Comparison of ENCODE assay signal across 15 cellular contexts in the genomic region with DNA sequence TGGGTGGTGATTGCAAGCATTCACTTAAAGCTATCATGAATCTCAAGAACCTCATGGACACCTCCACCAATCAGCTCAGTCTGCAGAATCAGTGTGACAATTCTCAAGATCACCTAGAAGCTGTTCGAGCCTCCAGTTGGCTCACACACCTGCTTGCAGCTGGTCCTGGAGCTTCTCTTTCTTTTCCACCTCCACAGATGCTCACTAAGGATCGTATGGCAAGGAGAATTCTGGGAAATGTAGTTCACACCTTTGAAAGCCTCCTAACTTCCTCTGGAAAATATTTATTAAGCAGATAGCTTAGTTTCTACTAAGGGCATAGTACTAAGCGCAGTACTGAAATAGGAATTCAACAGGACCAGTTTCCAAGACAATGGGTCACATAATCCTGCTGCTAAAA. TPM values are rescaled to one million over a fixed set of nuclear protein-coding genes. Genes with fewer than 3 reads are reported as not detected.
DNase-seq lines count a peak whose midpoint lies in the region; ATAC-seq and TF ChIP-seq lines count a peak whose summit lies in the region.
"Had no signal": no experiment of that assay in that cellular context is flagged by ENCODE, and none has a peak within 500 bp of the region (broad histone marks: within the 10 kb centered on the region; RNA-seq: fewer than 3 reads in every experiment).

No MANE protein-coding gene starts in this region.

- POLR2A ChIA-PET in WTC11 (lab: Charles Lee): interaction anchor here (1.0 kb wide), 1 partner anchor 66 kb away, joined by 6 read pairs; a partner anchor contains a TSS

- no peak overlapping the region for H3K4me3 ChIP-seq in Karpas-422 (ENCODE audit: low read length)
- H3K4me3 ChIP-seq in mesendoderm (ENCODE audit: low read length): no peak overlapping the region
- H3K4me3 ChIP-seq in neuronal stem cell (ENCODE audit: low read length in 2 of 2): no peak overlapping the region
- H3K4me3 ChIP-seq: BLaER1 had no signal

- H3K79me2 ChIP-seq in Karpas-422 (ENCODE audit: low read length) (no peaks in the 10 kb centered on the region), mesendoderm (ENCODE audit: control insufficient read depth, insufficient read depth, low read length) (no peaks in the 10 kb centered on the region)

- peaks cover 5% of the 10 kb centered on the region; the same call in 1 of the 2 replicates for H3K9me3 Mint-ChIP-seq in WTC11

- H2BK120ac ChIP-seq in mesendoderm (ENCODE audit: low read depth, low read length): no peak overlapping the region
- no peak overlapping the region for H2BK120ac ChIP-seq in neuronal stem cell (ENCODE audit: low read depth, low read length)

- no peak overlapping the region for H2BK12ac ChIP-seq in neuronal stem cell (ENCODE audit: low read length)

- H3K23ac ChIP-seq in mesendoderm (ENCODE audit: low read length) (no peak overlapping the region), neuronal stem cell (ENCODE audit: low read depth, low read length, poor library complexity) (no peak overlapping the region)

- H3K27ac Mint-ChIP-seq in WTC11: no peak overlapping the region
- H3K27ac Mint-ChIP-seq: IgD-negative memory B cell had no signal

- no peaks in the 10 kb centered on the region for H3K36me3 Mint-ChIP-seq in WTC11
- H3K36me3 Mint-ChIP-seq: CD8-positive, alpha-beta memory T cell; IgD-negative memory B cell had no signal

- no peak overlapping the region for H4K91ac ChIP-seq in neuronal stem cell (ENCODE audit: low read depth, low read length, poor library complexity)

- no peak overlapping the region for H3K14ac ChIP-seq in neuronal stem cell (ENCODE audit: low read length)

- no peak overlapping the region for H2BK5ac ChIP-seq in mesendoderm (ENCODE audit: low read length)
- no peak overlapping the region for H2BK5ac ChIP-seq in neuronal stem cell (ENCODE audit: low read length)

- H3K18ac ChIP-seq in mesendoderm (ENCODE audit: low read length): no peak overlapping the region
- H3K18ac ChIP-seq in neuronal stem cell (ENCODE audit: low read length): no peak overlapping the region

- H2AK5ac ChIP-seq in mesendoderm (ENCODE audit: low read length) (no peak overlapping the region), neuronal stem cell (ENCODE audit: low read depth, low read length) (no peak overlapping the region)

- no CpG with 5 or more reads among the region's 3 CpGs for WGBS in mesendoderm (ENCODE audit: extremely low coverage, insufficient coverage, low lambda C conversion rate)
- no CpG with 5 or more reads among the region's 3 CpGs for WGBS in neuronal stem cell (ENCODE audit: extremely low coverage in 2 of 2, insufficient read length in 2 of 2, insufficient replicate concordance in 1 of 2), 2 donors

- peak; percentile 72 for ATAC-seq in WTC11

- H2AFZ ChIP-seq in Karpas-422 (ENCODE audit: low read length): no peak overlapping the region
- H2AFZ ChIP-seq in neuronal stem cell (ENCODE audit: low read length): no peak overlapping the region

- CTCF ChIA-PET in WTC11 (lab: Charles Lee): interaction anchor here (3.7 kb wide), 1 partner anchor 16 kb away, joined by 17 read pairs; no protein-coding TSS in a partner anchor

- no peaks in the 10 kb centered on the region for H3K4me1 Mint-ChIP-seq in WTC11

- H3K4me1 ChIP-seq in Karpas-422 (ENCODE audit: low read length) (no peaks in the 10 kb centered on the region), mesendoderm (ENCODE audit: control insufficient read depth, low read depth, low read length) (no peaks in the 10 kb centered on the region), neuronal stem cell (ENCODE audit: control insufficient read depth in 2 of 2, insufficient read depth in 1 of 2, low read depth in 1 of 2, low read length in 2 of 2) (peaks cover 0 to 17% of the 10 kb centered on the region in 2 donors)
- H3K4me1 ChIP-seq: BLaER1, Caco-2 had no signal

- H3K56ac ChIP-seq in mesendoderm (ENCODE audit: low read length): no peak overlapping the region

- no peak overlapping the region for H2BK15ac ChIP-seq in mesendoderm (replicated peaks; ENCODE audit: low read depth)
- H2BK15ac ChIP-seq in neuronal stem cell (ENCODE audit: low read length): no peak overlapping the region

- H3K9ac ChIP-seq in Karpas-422 (ENCODE audit: low read length): no peak overlapping the region
- H3K9ac ChIP-seq in mesendoderm (ENCODE audit: low read length): no peak overlapping the region
- H3K9ac ChIP-seq in neuronal stem cell (ENCODE audit: low read depth, low read length, poor library complexity): no peak overlapping the region
- H3K9ac ChIP-seq: BLaER1 had no signal

- H4K8ac ChIP-seq in mesendoderm (ENCODE audit: low read depth, low read length): no peak overlapping the region
- H4K8ac ChIP-seq in neuronal stem cell (ENCODE audit: low read depth, low read length): no peak overlapping the region

- no peaks in the 10 kb centered on the region for H3K79me1 ChIP-seq in mesendoderm (ENCODE audit: low read length)
- no peaks in the 10 kb centered on the region for H3K79me1 ChIP-seq in neuronal stem cell (ENCODE audit: low read depth, low read length)

- peak; percentile 15 for DNase-seq in DMS53 (lab: John Stamatoyannopoulos, UW)
- no peak for DNase-seq in DMS53 treated with DMSO at 0.1 percent for 48 hours (lab: John Stamatoyannopoulos, UW; ENCODE audit: unreplicated experiment)
- peak; percentile 42 for DNase-seq in Karpas-422
- no peak for DNase-seq in WTC11 (ENCODE audit: low spot score)
- DNase-seq in mesendoderm: peak; percentile 28
- no peak for DNase-seq in ureter (ENCODE audit: low spot score)
- DNase-seq in neuronal stem cell (ENCODE audit: low spot score): no peak
- DNase-seq: 8988T; AML-193; Caco-2; CD8-positive, alpha-beta memory T cell; DMS79 treated with DMSO at 0.1 percent for 48 hours; EL had no signal

- no peaks in the 10 kb centered on the region for H3K9me3 ChIP-seq in Karpas-422 (ENCODE audit: low read length)
- H3K9me3 ChIP-seq in neuronal stem cell (replicated peaks in 1 of 2; ENCODE audit: control insufficient read depth in 2 of 2, insufficient read depth in 1 of 2, low read depth in 1 of 2, low read length in 2 of 2): no peaks in the 10 kb centered on the region
- H3K9me3 ChIP-seq: BLaER1, Caco-2 had no signal

- H3K4me2 ChIP-seq in Karpas-422 (ENCODE audit: low read depth, low read length, poor library complexity, severe bottlenecking) (no peak overlapping the region), mesendoderm (ENCODE audit: low read length) (no peak overlapping the region), neuronal stem cell (ENCODE audit: insufficient read depth, low read length, poor library complexity, severe bottlenecking) (no peak overlapping the region)
- H3K4me2 ChIP-seq: BLaER1 had no signal

- H3K9me2 ChIP-seq in Karpas-422 (replicated peaks; ENCODE audit: insufficient read depth, low read length): 0 out of 2 replicates have a peak, but pooled peaks cover 2% of the 10 kb centered on the region

- H3K36me3 ChIP-seq in Karpas-422 (ENCODE audit: insufficient read depth, low read length): no peaks in the 10 kb centered on the region
- H3K36me3 ChIP-seq in mesendoderm (ENCODE audit: control insufficient read depth, insufficient read depth, low read length): no peaks in the 10 kb centered on the region
- H3K36me3 ChIP-seq in neuronal stem cell (replicated peaks in 1 of 2; ENCODE audit: control insufficient read depth in 2 of 2, insufficient read depth in 2 of 2, low read length in 2 of 2): no peaks in the 10 kb centered on the region
- H3K36me3 ChIP-seq: BLaER1 had no signal

- no peak overlapping the region for H3K4me3 Mint-ChIP-seq in WTC11
- H3K4me3 Mint-ChIP-seq: CD8-positive, alpha-beta memory T cell; IgD-negative memory B cell had no signal

- TF ChIP-seq CTCF in WTC11 (IDR thresholded peaks at IDR 0.05): no peak

- H3K27me3 Mint-ChIP-seq in WTC11 (ENCODE audit: low read depth): peaks cover 17% of the 10 kb centered on the region
- H3K27me3 Mint-ChIP-seq: CD8-positive, alpha-beta memory T cell; IgD-negative memory B cell had no signal

- H3K27ac ChIP-seq in Karpas-422 (ENCODE audit: low read length) (no peak overlapping the region), mesendoderm (ENCODE audit: low read depth, low read length) (no peak overlapping the region), neuronal stem cell (replicated peaks; ENCODE audit: low read length) (no peak overlapping the region)
- H3K27ac ChIP-seq: BLaER1 had no signal

- no peak overlapping the region for H4K5ac ChIP-seq in mesendoderm (ENCODE audit: low read length)

- no peaks in the 10 kb centered on the region for H3K27me3 ChIP-seq in Karpas-422 (ENCODE audit: low read length)
- H3K27me3 ChIP-seq in mesendoderm (ENCODE audit: insufficient read depth, low read length, poor library complexity): no peaks in the 10 kb centered on the region
- H3K27me3 ChIP-seq in neuronal stem cell (ENCODE audit: control insufficient read depth in 3 of 3, insufficient read depth in 3 of 3, low read depth in 1 of 3, low read length in 3 of 3): no peaks in the 10 kb centered on the region
- H3K27me3 ChIP-seq: BLaER1 had no signal

- no peaks in the 10 kb centered on the region for H4K20me1 ChIP-seq in Karpas-422 (ENCODE audit: insufficient read depth, low read depth, low read length)
- H4K20me1 ChIP-seq: BLaER1 had no signal

- H3K4ac ChIP-seq in mesendoderm (ENCODE audit: low read depth, low read length) (no peak overlapping the region), neuronal stem cell (ENCODE audit: low read length) (no peak overlapping the region)

TF ChIP-seq in WTC11, 78 proteins besides CTCF, POLR2A, EP300 and RAD21 (continues in another document):
- TF ChIP-seq, protein P1, sequence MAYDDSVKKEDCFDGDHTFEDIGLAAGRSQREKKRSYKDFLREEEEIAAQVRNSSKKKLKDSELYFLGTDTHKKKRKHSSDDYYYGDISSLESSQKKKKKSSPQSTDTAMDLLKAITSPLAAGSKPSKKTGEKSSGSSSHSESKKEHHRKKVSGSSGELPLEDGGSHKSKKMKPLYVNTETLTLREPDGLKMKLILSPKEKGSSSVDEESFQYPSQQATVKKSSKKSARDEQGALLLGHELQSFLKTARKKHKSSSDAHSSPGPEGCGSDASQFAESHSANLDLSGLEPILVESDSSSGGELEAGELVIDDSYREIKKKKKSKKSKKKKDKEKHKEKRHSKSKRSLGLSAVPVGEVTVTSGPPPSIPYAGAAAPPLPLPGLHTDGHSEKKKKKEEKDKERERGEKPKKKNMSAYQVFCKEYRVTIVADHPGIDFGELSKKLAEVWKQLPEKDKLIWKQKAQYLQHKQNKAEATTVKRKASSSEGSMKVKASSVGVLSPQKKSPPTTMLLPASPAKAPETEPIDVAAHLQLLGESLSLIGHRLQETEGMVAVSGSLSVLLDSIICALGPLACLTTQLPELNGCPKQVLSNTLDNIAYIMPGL (CRISPR knock-in tag; IDR thresholded peaks at IDR 0.05): no peak

RNA-seq across cellular contexts. Expression of a gene that starts 26.2 kb away (rescaled TPM):
- not detected in 2 replicates for total RNA-seq in Karpas-422 (2014; rRNA removed; shearing (Covaris generic); ENCODE audit: low replicate concordance)
- not detected in 3 replicates for total RNA-seq in WTC11 (2021)
- polyA plus RNA-seq in mesendoderm (2013, experiment 1 of 2): not detected
- not detected for polyA plus RNA-seq in mesendoderm (2013, experiment 2 of 2)
- total RNA-seq in ureter: not detected
- not detected for polyA plus RNA-seq in neuronal stem cell (2013, experiment 1 of 2)
- polyA plus RNA-seq in neuronal stem cell (2013, experiment 2 of 2): not detected
- total RNA-seq: Caco-2; CD8-positive, alpha-beta memory T cell had no signal
- polyA plus RNA-seq: CD8-positive, alpha-beta memory T cell; IgD-negative memory B cell had no signal

Comparison
In these comparisons a context has a peak if more than half of its experiments do, and no peak if none do; other contexts are left out.
1. DNase-seq: peak in DMS53 (single experiment), Karpas-422 (single experiment) and mesendoderm (single experiment); none in DMS53 treated with DMSO at 0.1 percent for 48 hours (single experiment), WTC11 (single experiment), ureter (single experiment) and neuronal stem cell (single experiment).